Comparison of ENCODE assay signal across 25 cellular contexts in the genomic region with DNA sequence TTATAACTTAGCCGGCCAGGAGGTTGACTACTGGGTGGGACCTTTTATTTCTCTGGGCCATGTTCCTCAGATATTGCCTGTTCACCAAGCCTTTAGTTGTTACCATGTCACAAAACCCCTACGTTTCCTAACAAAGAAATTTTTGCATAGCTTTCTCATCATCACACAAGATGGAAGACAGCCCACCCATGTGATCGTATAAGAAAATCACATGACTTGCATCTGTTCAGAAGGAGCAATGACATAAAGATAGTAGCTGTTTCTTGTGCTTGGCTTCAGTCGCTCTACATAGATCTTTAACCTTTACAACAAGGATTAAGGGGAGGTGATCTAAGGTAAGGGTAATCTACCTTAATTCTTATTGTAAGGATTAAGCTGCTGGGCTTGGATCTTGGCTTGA.
DNase-seq lines count a peak whose midpoint lies in the region; ATAC-seq, FAIRE-seq and TF ChIP-seq lines count a peak whose summit lies in the region.
"Had no signal": no experiment of that assay in that cellular context is flagged by ENCODE, and none has a peak within 500 bp of the region (broad histone marks: within the 10 kb centered on the region; RNA-seq: fewer than 3 reads in every experiment).

No MANE protein-coding gene starts in this region.

- POLR2A ChIA-PET in endothelial cell of umbilical vein (lab: Charles Lee): no interaction called here
- POLR2A ChIA-PET in CD8-positive, alpha-beta memory T cell (lab: Charles Lee): no interaction called here

- no peaks in the 10 kb centered on the region for H3K4me1 Mint-ChIP-seq in CD8-positive, alpha-beta memory T cell
- H3K4me1 Mint-ChIP-seq: activated CD4-positive, alpha-beta T cell treated with anti-CD3 and anti-CD28 coated beads, Interleukin-2, amount 10 ng/mL, durations not matched to agents 24 days and 14 days; activated naive CD4-positive, alpha-beta T cell treated with anti-CD3 and anti-CD28 coated beads, Interleukin-2, amount 50 U/mL, for 24 hours; CD4-positive, alpha-beta memory T cell; nephron had no signal

- H3K79me2 ChIP-seq in endothelial cell of umbilical vein (ENCODE audit: control insufficient read depth, insufficient read depth, low read length): no peaks in the 10 kb centered on the region
- H3K79me2 ChIP-seq: hepatocyte had no signal

- H3K4me1 ChIP-seq in heart left ventricle (peaks cover 0 to 15% (median 2%) of the 10 kb centered on the region in 12 donors), SJSA1 (replicated peaks) (peaks cover 80% of the 10 kb centered on the region), endothelial cell of umbilical vein (ENCODE audit: control insufficient read depth, extremely low read depth, insufficient read depth, low read length) (peaks cover 28% of the 10 kb centered on the region), thyroid gland (peaks cover 16 to 23% of the 10 kb centered on the region in 2 donors)
- no peaks in the 10 kb centered on the region for H3K4me1 ChIP-seq in CD8-positive, alpha-beta memory T cell (ENCODE audit: insufficient read depth, low read length)
- H3K4me1 ChIP-seq: esophagus squamous epithelium, gastrocnemius medialis, uterus had no signal

- no peak for TF ChIP-seq POLR2A in heart left ventricle (IDR thresholded peaks at IDR 0.05)
- no peak for TF ChIP-seq POLR2A in endothelial cell of umbilical vein (IDR thresholded peaks at IDR 0.05; ENCODE audit: low read depth, low read length)
- TF ChIP-seq POLR2A in thyroid gland (IDR thresholded peaks at IDR 0.05): no peak

- no peak overlapping the region for H3K27ac Mint-ChIP-seq in CD8-positive, alpha-beta memory T cell
- H3K27ac Mint-ChIP-seq: activated CD4-positive, alpha-beta T cell treated with anti-CD3 and anti-CD28 coated beads, Interleukin-2, amount 10 ng/mL, durations not matched to agents 24 days and 14 days; activated naive CD4-positive, alpha-beta T cell treated with anti-CD3 and anti-CD28 coated beads, Interleukin-2, amount 50 U/mL, for 24 hours; CD4-positive, alpha-beta memory T cell; nephron had no signal

- H3K9me1 ChIP-seq in endothelial cell of umbilical vein (replicated peaks; ENCODE audit: control insufficient read depth, extremely low read depth, insufficient read depth, low read length): no peaks in the 10 kb centered on the region

- no peak for FAIRE-seq in endothelial cell of umbilical vein (lab: Jason Lieb, UNC)
- FAIRE-seq: bronchial epithelial cell, HTR-8/SVneo had no signal

- no peaks in the 10 kb centered on the region for H3K9me3 ChIP-seq in heart left ventricle
- no peaks in the 10 kb centered on the region; the same call in 1 of the 2 replicates for H3K9me3 ChIP-seq in SJSA1 (replicated peaks)
- H3K9me3 ChIP-seq in endothelial cell of umbilical vein (replicated peaks; ENCODE audit: control insufficient read depth, insufficient read depth, low read length): no peaks in the 10 kb centered on the region
- H3K9me3 ChIP-seq in thyroid gland: no peaks in the 10 kb centered on the region
- H3K9me3 ChIP-seq in CD8-positive, alpha-beta memory T cell (ENCODE audit: low read length): no peaks in the 10 kb centered on the region
- H3K9me3 ChIP-seq: esophagus squamous epithelium, gastrocnemius medialis, testis, uterus had no signal

- dilution Hi-C loops in endothelial cell of umbilical vein (cut with MboI; ENCODE audit: extremely low pct_ligation_motif_present, low sequenced_read_pairs): no loop called here

- H3K27me3 ChIP-seq in heart left ventricle (no peaks in the 10 kb centered on the region), SJSA1 (replicated peaks) (no peaks in the 10 kb centered on the region), endothelial cell of umbilical vein (ENCODE audit: control insufficient read depth in 2 of 2, insufficient read depth in 2 of 2, low read length in 2 of 2) (no peaks in the 10 kb centered on the region), thyroid gland (no peaks in the 10 kb centered on the region)
- no peaks in the 10 kb centered on the region for H3K27me3 ChIP-seq in CD8-positive, alpha-beta memory T cell (ENCODE audit: insufficient read depth, low read length, poor library complexity, severe bottlenecking)
- H3K27me3 ChIP-seq: gastrocnemius medialis, hepatocyte, testis, uterus had no signal

- intact Hi-C loops in heart left ventricle (cut with DNase I): loop anchor here in 1 of 10 donors (5.0 kb wide), 1 partner anchor 55 kb away; no protein-coding TSS in a partner anchor
- intact Hi-C loops in Right ventricle myocardium superior (cut with DNase I): no loop called here
- intact Hi-C loops in endothelial cell of umbilical vein (cut with micrococcal nuclease): no loop called here
- intact Hi-C loops in thyroid gland (cut with DNase I): no loop called here

- H3K9me3 Mint-ChIP-seq in CD8-positive, alpha-beta memory T cell: peaks cover 0 to 3% (median 0%) of the 10 kb centered on the region in 5 donors
- H3K9me3 Mint-ChIP-seq: activated CD4-positive, alpha-beta T cell treated with anti-CD3 and anti-CD28 coated beads, Interleukin-2, amount 10 ng/mL, durations not matched to agents 24 days and 14 days; activated naive CD4-positive, alpha-beta T cell treated with anti-CD3 and anti-CD28 coated beads, Interleukin-2, amount 50 U/mL, for 24 hours; nephron had no signal

- H3K4me3 Mint-ChIP-seq in CD8-positive, alpha-beta memory T cell: no peak overlapping the region
- H3K4me3 Mint-ChIP-seq: activated CD4-positive, alpha-beta T cell treated with anti-CD3 and anti-CD28 coated beads, Interleukin-2, amount 10 ng/mL, durations not matched to agents 24 days and 14 days; activated naive CD4-positive, alpha-beta T cell treated with anti-CD3 and anti-CD28 coated beads, Interleukin-2, amount 50 U/mL, for 24 hours; CD4-positive, alpha-beta memory T cell; nephron had no signal

- no TSS peak for BruUV-seq in endothelial cell of umbilical vein (replicated peaks; lab: Mats Ljungman, UMichigan)

- ATAC-seq in heart left ventricle: no peak
- no peak for ATAC-seq in Right ventricle myocardium superior (ENCODE audit: poor library complexity)
- no peak for ATAC-seq in stimulated activated naive CD8-positive, alpha-beta T cell treated with anti-CD3 and anti-CD28 coated beads, Interleukin-15, Interleukin-2, amounts not matched to agents 100 U/mL and 50 U/mL, for 24 hours

- H3K4me3 ChIP-seq in heart left ventricle (no peak overlapping the region), SJSA1 (no peak overlapping the region), endothelial cell of umbilical vein (replicated peaks in 1 of 3; ENCODE audit: insufficient read depth in 1 of 3, low read depth in 1 of 3, low read length in 3 of 3) (no peak overlapping the region), thyroid gland (replicated peaks in 1 of 3) (no peak overlapping the region)
- H3K4me3 ChIP-seq in CD8-positive, alpha-beta memory T cell (ENCODE audit: low read length): no peak overlapping the region
- H3K4me3 ChIP-seq: esophagus squamous epithelium, gastrocnemius medialis, hepatocyte, testis, uterus had no signal

- H3K27ac ChIP-seq in heart left ventricle (peak overlapping the region in 8 of 12 donors; percentile 7 to 77 (median 61)), SJSA1 (peak overlapping the region; percentile 98), endothelial cell of umbilical vein (ENCODE audit: insufficient read depth, low read depth, low read length) (peak overlapping the region; percentile 64), thyroid gland (peak overlapping the region; percentile 60 to 77 (median 75))
- H3K27ac ChIP-seq in CD8-positive, alpha-beta memory T cell (ENCODE audit: low read depth, low read length): no peak overlapping the region
- H3K27ac ChIP-seq: esophagus squamous epithelium, hepatocyte, KMS-11, uterus had no signal

- H2AFZ ChIP-seq in endothelial cell of umbilical vein (ENCODE audit: low read depth, low read length): no peak overlapping the region
- H2AFZ ChIP-seq: hepatocyte had no signal

- no peaks in the 10 kb centered on the region for H3K36me3 Mint-ChIP-seq in CD8-positive, alpha-beta memory T cell
- H3K36me3 Mint-ChIP-seq: activated naive CD4-positive, alpha-beta T cell treated with anti-CD3 and anti-CD28 coated beads, Interleukin-2, amount 50 U/mL, for 24 hours; CD4-positive, alpha-beta memory T cell had no signal

- 84 to 91% (median 85%) methylated on average over 4 of the region's 4 CpGs for WGBS in heart left ventricle, 4 donors
- WGBS in thyroid gland, 2 donors: 92 to 98% methylated on average over 4 of the region's 4 CpGs

- H3K27me3 Mint-ChIP-seq in CD8-positive, alpha-beta memory T cell: peaks cover 6 to 10% of the 10 kb centered on the region in 2 donors

- DNase-seq in heart left ventricle (no peak), Right ventricle myocardium superior (no peak), SJSA1 (ENCODE audit: low read depth in 1 of 2, low spot score in 2 of 2) (peak in 1 of 2 experiments; percentile 49), endothelial cell of umbilical vein (ENCODE audit: low read depth, low spot score) (no peak), thyroid gland (no peak), retina (no peak)
- no peak for DNase-seq in CD8-positive, alpha-beta memory T cell
- DNase-seq in stimulated activated naive CD8-positive, alpha-beta T cell treated with anti-CD3 and anti-CD28 coated beads, Interleukin-15, Interleukin-2, amounts not matched to agents 100 U/mL and 50 U/mL, for 24 hours: no peak
- DNase-seq: activated CD4-positive, alpha-beta T cell treated with anti-CD3 and anti-CD28 coated beads, Interleukin-2, amount 10 ng/mL, durations not matched to agents 24 days and 14 days; amygdala; CD4-positive, alpha-beta memory T cell; esophagus squamous epithelium; NCI-H1417 treated with DMSO at 0.1 percent for 48 hours; NCI-H2081; stimulated activated CD4-positive, alpha-beta T cell treated with anti-CD3 and anti-CD28 coated beads, Interleukin-1b, Interleukin-23, amount 100 ng/mL, for 48 hours; stimulated activated naive CD4-positive, alpha-beta T cell treated with Interleukin-2 at 50 U/mL for 16 hours had no signal

- no peak overlapping the region for H3K9ac ChIP-seq in endothelial cell of umbilical vein (replicated peaks; ENCODE audit: extremely low read depth, insufficient read depth, low read length)
- H3K9ac ChIP-seq: KMS-11 had no signal

- no peaks in the 10 kb centered on the region for H3K36me3 ChIP-seq in heart left ventricle
- no peaks in the 10 kb centered on the region for H3K36me3 ChIP-seq in SJSA1
- H3K36me3 ChIP-seq in endothelial cell of umbilical vein (ENCODE audit: control insufficient read depth in 2 of 2, extremely low read depth in 1 of 2, insufficient read depth in 2 of 2, low read length in 2 of 2): no peaks in the 10 kb centered on the region
- no peaks in the 10 kb centered on the region for H3K36me3 ChIP-seq in thyroid gland
- H3K36me3 ChIP-seq in CD8-positive, alpha-beta memory T cell (ENCODE audit: insufficient read depth, low read length): no peaks in the 10 kb centered on the region
- H3K36me3 ChIP-seq: esophagus squamous epithelium, gastrocnemius medialis, uterus had no signal

- CTCF ChIA-PET in endothelial cell of umbilical vein (lab: Charles Lee): interaction anchor here (0.6 to 0.9 kb wide), 2 partner anchors 181 to 288 kb away, joined by 3 read pairs; no protein-coding TSS in a partner anchor
- CTCF ChIA-PET in CD8-positive, alpha-beta memory T cell (lab: Charles Lee): no interaction called here

- no peaks in the 10 kb centered on the region for H4K20me1 ChIP-seq in endothelial cell of umbilical vein (replicated peaks; ENCODE audit: control insufficient read depth, extremely low read depth, insufficient read depth, low read length)

- no peak overlapping the region for H3K4me2 ChIP-seq in endothelial cell of umbilical vein (ENCODE audit: insufficient read depth, low read length)
- H3K4me2 ChIP-seq: hepatocyte, KMS-11 had no signal

- no peak for TF ChIP-seq CTCF in heart left ventricle (IDR thresholded peaks at IDR 0.05)
- no peak for TF ChIP-seq CTCF in endothelial cell of umbilical vein (IDR thresholded peaks at IDR 0.05; ENCODE audit: extremely low read depth in 1 of 2, insufficient read depth in 1 of 2, low read depth in 1 of 2, low read length in 2 of 2)
- no peak for TF ChIP-seq CTCF in thyroid gland (IDR thresholded peaks at IDR 0.05)
